In genomic region chr3:114427407-114428172, GRCh38 we compare ENCODE assay signal across 13 cellular contexts.
DNase-seq lines count a peak whose midpoint lies in the region; ATAC-seq and TF ChIP-seq lines count a peak whose summit lies in the region.
"Had no signal": no experiment of that assay in that cellular context is flagged by ENCODE, and none has a peak within 500 bp of the region (broad histone marks: within the 10 kb centered on the region; RNA-seq: fewer than 3 reads in every experiment).

No MANE protein-coding gene starts in this region.

- H3K27me3 Mint-ChIP-seq in brain = peaks cover 4% of the 10 kb centered on the region
- H3K27me3 Mint-ChIP-seq in nephron progenitor cell (ENCODE audit: low read depth, poor library complexity) = no peaks in the 10 kb centered on the region

- H3K4me1 Mint-ChIP-seq in brain (peaks cover 53% of the 10 kb centered on the region), nephron progenitor cell (no peaks in the 10 kb centered on the region)

- H3K4me3 Mint-ChIP-seq in brain (peak overlapping the region in 1 of 5 experiments; percentile 70), nephron progenitor cell (no peak overlapping the region)

- H3K9me3 Mint-ChIP-seq in brain = peaks cover 0 to 3% (median 0%) of the 10 kb centered on the region in 5 experiments
- H3K9me3 Mint-ChIP-seq in nephron progenitor cell = peaks cover 4% of the 10 kb centered on the region

- no peak for DNase-seq in activated CD4-positive, alpha-beta T cell treated with anti-CD3 and anti-CD28 coated beads for 1 hour
- no peak for DNase-seq in HCEC 1CT
- DNase-seq in NCI-H774 (lab: John Stamatoyannopoulos, UW) = no peak
- DNase-seq in nephron progenitor cell = no peak
- DNase-seq: activated CD4-positive, alpha-beta T cell treated with anti-CD3 and anti-CD28 coated beads for 48 hours; adrenal gland; NCI-H2029 treated with DMSO at 0.1 percent for 48 hours; NCI-H510A had no signal

- peaks cover 30% of the 10 kb centered on the region for H3K36me3 Mint-ChIP-seq in brain
- H3K36me3 Mint-ChIP-seq in nephron progenitor cell (ENCODE audit: low read depth) = no peaks in the 10 kb centered on the region

- TF ChIP-seq CTCF in brain (conservative IDR thresholded peaks at IDR 0.05) (no peak), nephron progenitor cell (IDR thresholded peaks at IDR 0.05) (no peak)

- peak overlapping the region in 4 of 5 experiments; percentile 8 to 97 (median 42) for H3K27ac Mint-ChIP-seq in brain
- no peak overlapping the region for H3K27ac Mint-ChIP-seq in nephron progenitor cell

- ATAC-seq in GM18517 (IDR thresholded peaks at IDR 0.05; ENCODE audit: unreplicated experiment) (peak; percentile 13), GM21529 (IDR thresholded peaks at IDR 0.05; ENCODE audit: unreplicated experiment) (peak; percentile 37), HG03280 (IDR thresholded peaks at IDR 0.05; ENCODE audit: unreplicated experiment) (peak; percentile 14)
- ATAC-seq: K562 had no signal
